ENCODE assay signal across 9 cellular contexts in genomic region chr6:113564401-113565161, GRCh38.
DNase-seq lines count a peak whose midpoint lies in the region; ATAC-seq and TF ChIP-seq lines count a peak whose summit lies in the region.
"Had no signal": no experiment of that assay in that cellular context is flagged by ENCODE, and none has a peak within 500 bp of the region (broad histone marks: within the 10 kb centered on the region; RNA-seq: fewer than 3 reads in every experiment).

No MANE protein-coding gene starts in this region.

- H3K36me3 Mint-ChIP-seq in stimulated activated memory B cell treated with anti-CD40 and anti-IgM and Interleukin-4, amounts not matched to agents 10 μg/mL and 1 μg/mL and 100 μg/mL, for 72 hours: no peaks in the 10 kb centered on the region
- no peaks in the 10 kb centered on the region for H3K36me3 Mint-ChIP-seq in activated CD8-positive, alpha-beta T cell treated with anti-CD3 and anti-CD28 coated beads, Interleukin-2, amount 10 ng/mL, durations not matched to agents 7 days and 5 days (ENCODE audit: low read depth)

- H3K9me3 Mint-ChIP-seq in stimulated activated memory B cell treated with anti-CD40 and anti-IgM and Interleukin-4, amounts not matched to agents 10 μg/mL and 1 μg/mL and 100 μg/mL, for 72 hours: no peaks in the 10 kb centered on the region
- H3K9me3 Mint-ChIP-seq in activated CD8-positive, alpha-beta T cell treated with anti-CD3 and anti-CD28 coated beads, Interleukin-2, amount 10 ng/mL, durations not matched to agents 7 days and 5 days (ENCODE audit: insufficient read depth): no peaks in the 10 kb centered on the region

- H3K4me3 ChIP-seq in colonic mucosa: no peak overlapping the region

- H3K27me3 ChIP-seq in colonic mucosa: no peaks in the 10 kb centered on the region

- H3K27me3 Mint-ChIP-seq in stimulated activated memory B cell treated with anti-CD40 and anti-IgM and Interleukin-4, amounts not matched to agents 10 μg/mL and 1 μg/mL and 100 μg/mL, for 72 hours: no peaks in the 10 kb centered on the region
- no peaks in the 10 kb centered on the region for H3K27me3 Mint-ChIP-seq in activated CD8-positive, alpha-beta T cell treated with anti-CD3 and anti-CD28 coated beads, Interleukin-2, amount 10 ng/mL, durations not matched to agents 7 days and 5 days (ENCODE audit: low read depth)

- H3K36me3 ChIP-seq in colonic mucosa: no peaks in the 10 kb centered on the region

- peak overlapping the region; percentile 46 for H3K27ac ChIP-seq in colonic mucosa
- H3K27ac ChIP-seq: HL-60 had no signal

- ATAC-seq in HG02852 (IDR thresholded peaks at IDR 0.05; ENCODE audit: unreplicated experiment): peak; percentile 63
- peak; percentile 86 for ATAC-seq in stimulated activated memory B cell treated with anti-CD40 and anti-IgM and Interleukin-4, amounts not matched to agents 10 μg/mL and 1 μg/mL and 100 μg/mL, for 72 hours
- no peak for ATAC-seq in activated CD8-positive, alpha-beta T cell treated with anti-CD3 and anti-CD28 coated beads, Interleukin-2, amount 10 ng/mL, durations not matched to agents 7 days and 5 days

- H3K27ac Mint-ChIP-seq in stimulated activated memory B cell treated with anti-CD40 and anti-IgM and Interleukin-4, amounts not matched to agents 10 μg/mL and 1 μg/mL and 100 μg/mL, for 72 hours: peak overlapping the region; percentile 67
- no peak overlapping the region for H3K27ac Mint-ChIP-seq in activated CD8-positive, alpha-beta T cell treated with anti-CD3 and anti-CD28 coated beads, Interleukin-2, amount 10 ng/mL, durations not matched to agents 7 days and 5 days

- POLR2A ChIA-PET in activated CD8-positive, alpha-beta T cell treated with anti-CD3 and anti-CD28 coated beads, Interleukin-2, amount 10 ng/mL, durations not matched to agents 7 days and 5 days (lab: Charles Lee): no interaction called here

- no peaks in the 10 kb centered on the region for H3K4me1 ChIP-seq in colonic mucosa

- CTCF ChIA-PET in activated CD8-positive, alpha-beta T cell treated with anti-CD3 and anti-CD28 coated beads, Interleukin-2, amount 10 ng/mL, durations not matched to agents 7 days and 5 days (lab: Charles Lee): no interaction called here

- no peak for TF ChIP-seq CTCF in colonic mucosa (IDR thresholded peaks at IDR 0.05)

- no peaks in the 10 kb centered on the region for H3K9me3 ChIP-seq in colonic mucosa

- peak; percentile 96 for DNase-seq in ELF-1 (ENCODE audit: low read depth, low spot score)
- peak; percentile 89 for DNase-seq in NCI-H345 (lab: John Stamatoyannopoulos, UW)
- DNase-seq in colonic mucosa: peak; percentile 54
- peak; percentile 92 for DNase-seq in left kidney (ENCODE audit: low read depth, low spot score)
- DNase-seq in T-helper 1 cell: no peak
- DNase-seq in activated CD8-positive, alpha-beta T cell treated with anti-CD3 and anti-CD28 coated beads, Interleukin-2, amount 10 ng/mL, durations not matched to agents 7 days and 5 days: no peak

- no peak overlapping the region for H3K9ac ChIP-seq in colonic mucosa (ENCODE audit: low read depth in 2 of 2, low read length in 2 of 2)

- intact Hi-C loops in colonic mucosa (cut with DNase I): no loop called here

- H3K4me1 Mint-ChIP-seq in stimulated activated memory B cell treated with anti-CD40 and anti-IgM and Interleukin-4, amounts not matched to agents 10 μg/mL and 1 μg/mL and 100 μg/mL, for 72 hours: peaks cover 34% of the 10 kb centered on the region
- no peaks in the 10 kb centered on the region for H3K4me1 Mint-ChIP-seq in activated CD8-positive, alpha-beta T cell treated with anti-CD3 and anti-CD28 coated beads, Interleukin-2, amount 10 ng/mL, durations not matched to agents 7 days and 5 days (ENCODE audit: low read depth)

- H3K4me3 Mint-ChIP-seq in stimulated activated memory B cell treated with anti-CD40 and anti-IgM and Interleukin-4, amounts not matched to agents 10 μg/mL and 1 μg/mL and 100 μg/mL, for 72 hours: peak overlapping the region; percentile 71
- no peak overlapping the region for H3K4me3 Mint-ChIP-seq in activated CD8-positive, alpha-beta T cell treated with anti-CD3 and anti-CD28 coated beads, Interleukin-2, amount 10 ng/mL, durations not matched to agents 7 days and 5 days

Comparison
In these comparisons a context has a peak if more than half of its experiments do, and no peak if none do; other contexts are left out.
1. DNase-seq: peak in ELF-1 (single experiment), NCI-H345 (single experiment), colonic mucosa (single experiment) and left kidney (single experiment); none in T-helper 1 cell (0 of 5) and activated CD8-positive, alpha-beta T cell treated with anti-CD3 and anti-CD28 coated beads, Interleukin-2, amount 10 ng/mL, durations not matched to agents 7 days and 5 days (single experiment).